In the genomic region with DNA sequence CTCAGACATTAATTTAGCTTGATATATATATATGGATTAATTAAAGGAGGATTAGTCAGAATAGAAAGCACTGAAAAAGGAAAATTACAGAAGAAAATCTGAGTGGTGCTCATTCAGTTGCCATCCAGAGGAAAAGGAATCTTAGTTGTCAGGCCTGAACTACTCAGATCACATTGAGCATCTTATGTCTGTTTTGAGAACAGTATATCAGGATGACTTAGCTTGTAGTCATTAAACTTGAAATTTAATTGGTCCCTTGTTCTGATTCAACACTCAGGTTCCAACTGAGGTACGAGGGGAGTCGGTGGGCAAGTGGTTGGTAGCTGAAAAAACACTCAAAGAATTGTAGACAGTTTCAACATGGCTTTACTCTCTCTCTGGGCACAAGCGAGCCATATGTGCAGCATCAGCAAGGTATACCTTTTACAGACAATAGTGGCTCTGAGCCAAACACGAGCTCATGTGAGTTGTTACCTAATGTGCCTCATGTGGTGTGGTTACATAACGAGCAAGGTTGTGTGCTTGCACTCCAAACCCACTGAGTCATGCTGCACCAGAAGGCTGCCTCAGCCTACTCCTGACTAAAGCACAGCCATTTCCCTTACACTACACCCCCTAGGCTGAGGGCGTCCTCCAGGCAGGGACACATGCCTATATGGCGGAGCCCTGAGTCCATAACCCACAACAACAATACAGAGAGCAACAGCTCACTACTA, we compare ENCODE assay signal across 17 cellular contexts.
DNase-seq lines count a peak whose midpoint lies in the region; ATAC-seq and TF ChIP-seq lines count a peak whose summit lies in the region.
"Had no signal": no experiment of that assay in that cellular context is flagged by ENCODE, and none has a peak within 500 bp of the region (broad histone marks: within the 10 kb centered on the region; RNA-seq: fewer than 3 reads in every experiment).

No MANE protein-coding gene starts in this region.

- ATAC-seq in GM21423 (IDR thresholded peaks at IDR 0.05; ENCODE audit: unreplicated experiment) = no peak

- no peaks in the 10 kb centered on the region for H3K9me3 Mint-ChIP-seq in progenitor cell of endocrine pancreas (ENCODE audit: low read depth)
- H3K9me3 Mint-ChIP-seq: activated T-helper 1 cell treated with anti-CD3 and anti-CD28 coated beads, Interleukin-12 subunit alpha, Interleukin-12 subunit beta, Interleukin-2, Interleukin-4 antibody, amounts not matched to agents 30 ng/mL and 10 ng/mL and 1 ng/mL, durations not matched to agents 14 hours and 24 hours and 36 hours; CD4-positive, alpha-beta T cell had no signal

- H3K27me3 Mint-ChIP-seq in progenitor cell of endocrine pancreas = no peaks in the 10 kb centered on the region

- intact Hi-C loops in cardiac septum (cut with DNase I) = no loop called here

- TF ChIP-seq CTCF in fibroblast of mammary gland (conservative IDR thresholded peaks at IDR 0.05; ENCODE audit: control insufficient read depth, insufficient read depth, low read depth, low read length) (no peak), retinal pigment epithelial cell (conservative IDR thresholded peaks at IDR 0.05; ENCODE audit: low read depth, low read length) (no peak), progenitor cell of endocrine pancreas (IDR thresholded peaks at IDR 0.05; ENCODE audit: unreplicated experiment) (no peak)

- H3K4me1 Mint-ChIP-seq in progenitor cell of endocrine pancreas (ENCODE audit: low read depth) = peaks cover 3% of the 10 kb centered on the region
- H3K4me1 Mint-ChIP-seq: neural progenitor cell had no signal

- no peak overlapping the region for H3K4me3 Mint-ChIP-seq in progenitor cell of endocrine pancreas (ENCODE audit: low read depth)
- H3K4me3 Mint-ChIP-seq: activated T-helper 1 cell treated with anti-CD3 and anti-CD28 coated beads, Interleukin-12 subunit alpha, Interleukin-12 subunit beta, Interleukin-2, Interleukin-4 antibody, amounts not matched to agents 30 ng/mL and 10 ng/mL and 1 ng/mL, durations not matched to agents 14 hours and 24 hours and 36 hours; CD4-positive, alpha-beta T cell; neural progenitor cell had no signal

- DNase-seq in NCI-H345 (lab: John Stamatoyannopoulos, UW) (peak; percentile 42), NCI-H345 treated with DMSO at 0.1 percent for 48 hours (lab: John Stamatoyannopoulos, UW; ENCODE audit: unreplicated experiment) (no peak), RKO (ENCODE audit: low spot score) (peak; percentile 7), fibroblast of mammary gland (ENCODE audit: low read depth) (peak; percentile 26), retinal pigment epithelial cell (ENCODE audit: low read depth) (peak; percentile 6), progenitor cell of endocrine pancreas (ENCODE audit: low spot score, unreplicated experiment) (no peak), cardiac septum (ENCODE audit: low spot score) (no peak)
- DNase-seq: CD4-positive, alpha-beta T cell; glutamatergic neuron; midbrain; NCI-H2227 treated with DMSO at 0.1 percent for 48 hours; retina; uterus; WERI-Rb-1 had no signal

- no peaks in the 10 kb centered on the region for H3K36me3 Mint-ChIP-seq in progenitor cell of endocrine pancreas (ENCODE audit: insufficient read depth)
- H3K36me3 Mint-ChIP-seq: neural progenitor cell had no signal

- H3K27ac Mint-ChIP-seq in progenitor cell of endocrine pancreas = no peak overlapping the region
- H3K27ac Mint-ChIP-seq: activated T-helper 1 cell treated with anti-CD3 and anti-CD28 coated beads, Interleukin-12 subunit alpha, Interleukin-12 subunit beta, Interleukin-2, Interleukin-4 antibody, amounts not matched to agents 30 ng/mL and 10 ng/mL and 1 ng/mL, durations not matched to agents 14 hours and 24 hours and 36 hours; CD4-positive, alpha-beta T cell; neural progenitor cell had no signal

- H3K4me3 ChIP-seq in fibroblast of mammary gland (ENCODE audit: control insufficient read depth, low read depth, low read length) = no peak overlapping the region
- H3K4me3 ChIP-seq in retinal pigment epithelial cell (ENCODE audit: low read length) = no peak overlapping the region
- H3K4me3 ChIP-seq: neural progenitor cell, uterus had no signal

Comparison
In these comparisons a context has a peak if more than half of its experiments do, and no peak if none do; other contexts are left out.
1. DNase-seq: peak in NCI-H345 (single experiment), RKO (single experiment), fibroblast of mammary gland (single experiment) and retinal pigment epithelial cell (single experiment); none in NCI-H345 treated with DMSO at 0.1 percent for 48 hours (single experiment), progenitor cell of endocrine pancreas (single experiment) and cardiac septum (single experiment).